17 cellular contexts compared by ENCODE assay signal in the genomic region with DNA sequence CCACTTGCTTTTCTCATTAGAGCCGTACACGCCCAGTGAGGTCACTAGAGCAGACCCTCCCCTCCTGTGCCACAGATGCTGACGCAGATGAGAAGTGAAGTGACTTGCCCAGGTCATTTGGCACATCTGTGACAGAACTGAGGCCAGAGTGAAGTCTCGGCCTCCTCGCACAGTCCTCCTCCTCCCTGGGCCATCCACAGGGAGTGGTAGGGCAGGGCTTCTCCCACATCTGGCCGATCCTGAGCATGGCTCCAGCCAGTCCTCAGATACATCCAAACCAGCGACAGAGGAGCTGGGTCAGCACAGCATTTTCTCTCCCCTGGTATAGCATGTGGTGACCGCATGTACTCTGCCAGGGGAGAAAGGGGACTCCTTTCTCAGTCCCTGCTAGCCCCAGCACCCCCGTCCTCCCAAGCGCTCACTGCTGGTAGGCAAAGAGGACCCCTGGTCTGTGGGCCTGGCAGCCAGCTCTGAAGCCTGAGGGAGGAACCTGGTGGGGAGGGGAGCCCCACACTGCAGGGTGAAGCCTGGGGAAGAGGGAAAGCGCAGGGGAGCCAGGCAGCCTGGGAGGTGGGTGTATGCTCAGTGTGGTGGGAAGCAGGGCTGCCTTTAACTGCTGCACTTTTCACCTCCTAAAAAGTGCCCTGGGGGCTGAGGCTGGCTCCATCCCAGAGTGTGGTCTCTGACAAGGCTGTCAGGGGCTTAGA. TPM values are rescaled to one million over a fixed set of nuclear protein-coding genes. Genes with fewer than 3 reads are reported as not detected.
"Had no signal": no experiment of that assay in that cellular context is flagged by ENCODE, and none has a peak within 500 bp of the region (broad histone marks: within the 10 kb centered on the region; RNA-seq: fewer than 3 reads in every experiment).

No MANE protein-coding gene starts in this region.

- H2AFZ ChIP-seq: parathyroid adenoma had no signal

- H3K27ac Mint-ChIP-seq: activated B cell treated with CpG ODN at 0.5 μM for 24 hours; activated CD4-positive, alpha-beta T cell treated with anti-CD3 and anti-CD28 coated beads, Interleukin-2, amount 10 ng/mL, durations not matched to agents 7 days and 5 days; activated naive CD4-positive, alpha-beta T cell treated with anti-CD3 and anti-CD28 coated beads, Interleukin-2, amount 50 U/mL, for 72 hours; activated T-helper 2 cell treated with anti-CD3 and anti-CD28 coated beads, Interferon-gamma antibody, Interleukin-2, Interleukin-4, amounts not matched to agents 10 μg/mL and 5 μg/mL and 100 μg/mL, durations not matched to agents 14 hours and 24 hours and 36 hours; dendritic cell treated with granulocyte-macrophage colony-stimulating factor and Interleukin-4, amounts not matched to agents 40 ng/mL and 50 ng/mL, for 4 days; immature natural killer cell; T-helper 17 cell had no signal

- H3K79me2 ChIP-seq: parathyroid adenoma had no signal

- H3K9me3 Mint-ChIP-seq: activated B cell treated with CpG ODN at 0.5 μM for 24 hours; activated CD4-positive, alpha-beta T cell treated with anti-CD3 and anti-CD28 coated beads, Interleukin-2, amount 10 ng/mL, durations not matched to agents 7 days and 5 days; activated naive CD4-positive, alpha-beta T cell treated with anti-CD3 and anti-CD28 coated beads, Interleukin-2, amount 50 U/mL, for 72 hours; activated T-helper 2 cell treated with anti-CD3 and anti-CD28 coated beads, Interferon-gamma antibody, Interleukin-2, Interleukin-4, amounts not matched to agents 10 μg/mL and 5 μg/mL and 100 μg/mL, durations not matched to agents 14 hours and 24 hours and 36 hours; dendritic cell treated with granulocyte-macrophage colony-stimulating factor and Interleukin-4, amounts not matched to agents 40 ng/mL and 50 ng/mL, for 4 days; immature natural killer cell had no signal

- H3K27ac ChIP-seq: parathyroid adenoma, tibial artery had no signal

- H3K4me1 Mint-ChIP-seq: activated B cell treated with CpG ODN at 0.5 μM for 24 hours, immature natural killer cell had no signal

- H3K27me3 ChIP-seq: tibial artery had no signal

- H3K36me3 Mint-ChIP-seq: activated naive CD4-positive, alpha-beta T cell treated with anti-CD3 and anti-CD28 coated beads, Interleukin-2, amount 50 U/mL, for 72 hours; brain; immature natural killer cell had no signal

- H3K36me3 ChIP-seq: tibial artery had no signal

- H3K4me3 ChIP-seq: skin epidermis, tibial artery had no signal

- H3K27me3 Mint-ChIP-seq: activated CD4-positive, alpha-beta T cell treated with anti-CD3 and anti-CD28 coated beads, Interleukin-2, amount 10 ng/mL, durations not matched to agents 7 days and 5 days; T-helper 17 cell had no signal

- DNase-seq: activated B cell treated with CpG ODN at 0.5 μM for 24 hours; activated CD4-positive, alpha-beta T cell treated with anti-CD3 and anti-CD28 coated beads, Interleukin-2, amount 10 ng/mL, durations not matched to agents 7 days and 5 days; amygdala; cerebellar nuclear complex; erythroblast; immature natural killer cell; mesendoderm; T-helper 17 cell; tibial artery had no signal

- H3K4me1 ChIP-seq: parathyroid adenoma had no signal

- H3K9ac ChIP-seq: parathyroid adenoma had no signal

- ATAC-seq: activated naive CD4-positive, alpha-beta T cell treated with anti-CD3 and anti-CD28 coated beads, Interleukin-2, amount 50 U/mL, for 72 hours; T-helper 17 cell had no signal

- H3K4me3 Mint-ChIP-seq: activated B cell treated with CpG ODN at 0.5 μM for 24 hours; activated CD4-positive, alpha-beta T cell treated with anti-CD3 and anti-CD28 coated beads, Interleukin-2, amount 10 ng/mL, durations not matched to agents 7 days and 5 days; brain; dendritic cell treated with granulocyte-macrophage colony-stimulating factor and Interleukin-4, amounts not matched to agents 40 ng/mL and 50 ng/mL, for 4 days; immature natural killer cell; T-helper 17 cell had no signal

- H3K9me3 ChIP-seq: tibial artery had no signal

RNA-seq across cellular contexts. Expression of gene TBX2, which starts 15.1 kb away (rescaled TPM):
- total RNA-seq: activated B cell treated with CpG ODN at 0.5 μM for 24 hours; activated CD4-positive, alpha-beta T cell treated with anti-CD3 and anti-CD28 coated beads, Interleukin-2, amount 10 ng/mL, durations not matched to agents 7 days and 5 days; activated CD8-positive, alpha-beta memory T cell treated with anti-CD3 and anti-CD28 coated beads for 36 hours; activated naive CD4-positive, alpha-beta T cell treated with anti-CD3 and anti-CD28 coated beads, Interleukin-2, amount 50 U/mL, for 72 hours had no signal
- polyA plus RNA-seq: immature natural killer cell, neural cell had no signal
